18 cellular contexts compared by ENCODE assay signal in genomic region chr3:149037684-149038083, GRCh38. TPM values are rescaled to one million over a fixed set of nuclear protein-coding genes. Genes with fewer than 3 reads are reported as not detected.
DNase-seq lines count a peak whose midpoint lies in the region; ATAC-seq, FAIRE-seq and TF ChIP-seq lines count a peak whose summit lies in the region.
"Had no signal": no experiment of that assay in that cellular context is flagged by ENCODE, and none has a peak within 500 bp of the region (broad histone marks: within the 10 kb centered on the region; RNA-seq: fewer than 3 reads in every experiment).

No MANE protein-coding gene starts in this region.

- no peaks in the 10 kb centered on the region for H4K20me1 ChIP-seq in Karpas-422 (ENCODE audit: insufficient read depth, low read depth, low read length)
- no peaks in the 10 kb centered on the region for H4K20me1 ChIP-seq in K562 (replicated peaks; ENCODE audit: control insufficient read depth, insufficient read depth, low read length)
- H4K20me1 ChIP-seq in neural progenitor cell (ENCODE audit: low read depth) = no peaks in the 10 kb centered on the region

- TF ChIP-seq POLR2A in K562 (conservative IDR thresholded peaks at IDR 0.05) (no peak), right lobe of liver (IDR thresholded peaks at IDR 0.05) (no peak)

- H3F3A ChIP-seq in neural progenitor cell (ENCODE audit: low read depth) = no peaks in the 10 kb centered on the region

- H2AFZ ChIP-seq in Karpas-422 (ENCODE audit: low read length) (no peak overlapping the region), K562 (ENCODE audit: low read depth, low read length) (no peak overlapping the region), neural progenitor cell (replicated peaks) (no peak overlapping the region)
- H2AFZ ChIP-seq: GM23338 had no signal

- no peak overlapping the region for H3K4me3 ChIP-seq in Karpas-422 (ENCODE audit: low read length)
- no peak overlapping the region for H3K4me3 ChIP-seq in K562
- no peak overlapping the region for H3K4me3 ChIP-seq in right lobe of liver
- H3K4me3 ChIP-seq in neural progenitor cell = no peak overlapping the region
- H3K4me3 ChIP-seq: GM23338 had no signal

- CTCF ChIA-PET in K562 (lab: Yijun Ruan, JAX; ENCODE audit: low intra/inter-chr PET ratio) = no interaction called here

- peaks cover 2% of the 10 kb centered on the region for H3K27me3 Mint-ChIP-seq in neural progenitor cell (ENCODE audit: insufficient read depth, low read depth)
- H3K27me3 Mint-ChIP-seq: CD4-positive, CD25-positive, alpha-beta regulatory T cell; IgD-negative memory B cell had no signal

- H3K27ac ChIP-seq in Karpas-422 (ENCODE audit: low read length) (no peak overlapping the region), K562 (ENCODE audit: extremely low read depth, low read depth, low read length) (no peak overlapping the region), right lobe of liver (peak overlapping the region in 2 of 3 donors; percentile 22 to 70), neural progenitor cell (no peak overlapping the region)
- H3K27ac ChIP-seq: HL-60 had no signal

- H3K36me3 ChIP-seq in Karpas-422 (ENCODE audit: insufficient read depth, low read length) = peaks cover 60% of the 10 kb centered on the region; the same call in 1 of the 2 replicates
- H3K36me3 ChIP-seq in K562 (ENCODE audit: control insufficient read depth, insufficient read depth, low read length) = peaks cover 74% of the 10 kb centered on the region
- H3K36me3 ChIP-seq in right lobe of liver = no peaks in the 10 kb centered on the region
- peaks cover 28% of the 10 kb centered on the region for H3K36me3 ChIP-seq in neural progenitor cell

- TF ChIP-seq EP300 in K562 (IDR thresholded peaks at IDR 0.05; ENCODE audit: low read length) = no peak

- no peak overlapping the region for H3K4me3 Mint-ChIP-seq in neural progenitor cell
- H3K4me3 Mint-ChIP-seq: CD4-positive, CD25-positive, alpha-beta regulatory T cell; GM23338; IgD-negative memory B cell had no signal

- peaks cover 7% of the 10 kb centered on the region; the same call in 1 of the 2 replicates for H3K79me2 ChIP-seq in Karpas-422 (ENCODE audit: low read length)
- no peaks in the 10 kb centered on the region for H3K79me2 ChIP-seq in K562 (ENCODE audit: control insufficient read depth, insufficient read depth, low read length)
- no peaks in the 10 kb centered on the region for H3K79me2 ChIP-seq in neural progenitor cell (ENCODE audit: low read depth)

- H3K4me2 ChIP-seq in Karpas-422 (ENCODE audit: low read depth, low read length, poor library complexity, severe bottlenecking) (no peak overlapping the region), K562 (ENCODE audit: insufficient read depth, low read length) (no peak overlapping the region), neural progenitor cell (no peak overlapping the region)
- H3K4me2 ChIP-seq: GM23338 had no signal

- peak; percentile 42 for FAIRE-seq in K562 (lab: Jason Lieb, UNC)
- FAIRE-seq: D721Med, G401.6, GM12892, GM18507, H54 had no signal

- no peak for TF ChIP-seq RAD21 in K562 (CRISPR knock-in tag; conservative IDR thresholded peaks at IDR 0.05 in 1 of 2, IDR thresholded peaks at IDR 0.05 in 1 of 2)

- H3K27ac Mint-ChIP-seq in neural progenitor cell = no peak overlapping the region
- H3K27ac Mint-ChIP-seq: IgD-negative memory B cell had no signal

- 96% methylated on average over 4 of the region's 4 CpGs for WGBS in K562 (ENCODE audit: insufficient coverage, low coverage, missing lambda C conversion rate)
- 47% methylated on average over 4 of the region's 4 CpGs for WGBS in right lobe of liver (ENCODE audit: insufficient coverage, low coverage, low lambda C conversion rate, missing lambda C conversion rate)

- no peak for TF ChIP-seq CTCF in K562 (IDR thresholded peaks at IDR 0.05 in 2 of 3, conservative IDR thresholded peaks at IDR 0.05 in 1 of 3; ENCODE audit: insufficient read depth in 2 of 3, low read depth in 1 of 3, low read length in 3 of 3)
- no peak for TF ChIP-seq CTCF in right lobe of liver (IDR thresholded peaks at IDR 0.05)
- TF ChIP-seq CTCF in neural progenitor cell (IDR thresholded peaks at IDR 0.05) = no peak

- H3K9me2 ChIP-seq in Karpas-422 (replicated peaks; ENCODE audit: insufficient read depth, low read length) = no peaks in the 10 kb centered on the region

- peak; percentile 39 for DNase-seq in Karpas-422
- no peak for DNase-seq in K562 (ENCODE audit: extremely low read depth in 1 of 4, low spot score in 3 of 4)
- DNase-seq in right lobe of liver = no peak
- no peak for DNase-seq in neural progenitor cell (ENCODE audit: low spot score)
- no peak for DNase-seq in NCI-H1436 (lab: John Stamatoyannopoulos, UW)
- DNase-seq: BE2C; Caco-2; CD4-positive, CD25-positive, alpha-beta regulatory T cell; HCEC 1CT had no signal

- H3K4me1 ChIP-seq in Karpas-422 (ENCODE audit: low read length) (no peaks in the 10 kb centered on the region), K562 (replicated peaks in 1 of 2; ENCODE audit: control insufficient read depth in 2 of 2, insufficient read depth in 2 of 2, low read length in 2 of 2) (no peaks in the 10 kb centered on the region), right lobe of liver (peaks cover 0 to 13% (median 5%) of the 10 kb centered on the region in 4 donors), neural progenitor cell (no peaks in the 10 kb centered on the region)
- H3K4me1 ChIP-seq: BE2C, Caco-2 had no signal

- H3K4me1 Mint-ChIP-seq in neural progenitor cell = no peaks in the 10 kb centered on the region
- H3K4me1 Mint-ChIP-seq: GM23338 had no signal

- H3K27me3 ChIP-seq in Karpas-422 (ENCODE audit: low read length) (no peaks in the 10 kb centered on the region), K562 (ENCODE audit: control insufficient read depth in 2 of 2, insufficient read depth in 2 of 2, low read length in 2 of 2) (no peaks in the 10 kb centered on the region), right lobe of liver (no peaks in the 10 kb centered on the region), neural progenitor cell (no peaks in the 10 kb centered on the region)
- H3K27me3 ChIP-seq: BE2C had no signal

- H3K9ac ChIP-seq in Karpas-422 (ENCODE audit: low read length) (no peak overlapping the region), K562 (ENCODE audit: insufficient read depth in 1 of 2, low read depth in 2 of 2, low read length in 2 of 2) (no peak overlapping the region), neural progenitor cell (no peak overlapping the region)

- intact Hi-C loops in K562 (cut with micrococcal nuclease) (no loop called here), right lobe of liver (cut with DNase I) (no loop called here)

- H3K36me3 Mint-ChIP-seq in neural progenitor cell = peaks cover 24% of the 10 kb centered on the region

- BruUV-seq in K562 (replicated peaks; lab: Mats Ljungman, UMichigan) = no TSS peak

- H3K9me1 ChIP-seq in K562 (ENCODE audit: control insufficient read depth, insufficient read depth, low read length) = no peaks in the 10 kb centered on the region

- no peaks in the 10 kb centered on the region for H3K9me3 ChIP-seq in Karpas-422 (ENCODE audit: low read length)
- H3K9me3 ChIP-seq in K562 (replicated peaks; ENCODE audit: control insufficient read depth, insufficient read depth, low read depth, low read length) = no peaks in the 10 kb centered on the region
- no peaks in the 10 kb centered on the region for H3K9me3 ChIP-seq in right lobe of liver
- H3K9me3 ChIP-seq in neural progenitor cell (ENCODE audit: low read depth) = no peaks in the 10 kb centered on the region
- H3K9me3 ChIP-seq: BE2C, Caco-2 had no signal

- ATAC-seq in K562 (no peak), right lobe of liver (peak; percentile 95 to 97 (median 96)), HG02678 (IDR thresholded peaks at IDR 0.05; ENCODE audit: unreplicated experiment) (no peak)
- ATAC-seq: GM23338 had no signal

- in situ Hi-C loops in K562 (cut with MboI) = no loop called here

- POLR2A ChIA-PET in K562 (lab: Yijun Ruan, JAX) = interaction anchor here (1.0 to 1.6 kb wide), 2 partner anchors 10 to 12 kb away, joined by 3 read pairs; no protein-coding TSS in a partner anchor

- no peaks in the 10 kb centered on the region for H3K9me3 Mint-ChIP-seq in neural progenitor cell
- H3K9me3 Mint-ChIP-seq: CD4-positive, CD25-positive, alpha-beta regulatory T cell; GM23338; IgD-negative memory B cell had no signal

RNA-seq across cellular contexts. Expression of gene GYG1, which starts 46.3 kb away (rescaled TPM):
- 8.4 and 18.9 TPM in 2 replicates for total RNA-seq in Karpas-422 (2014; rRNA removed; shearing (Covaris generic); ENCODE audit: low replicate concordance)
- total RNA-seq in K562 (2011; cell fraction: chromatin; rRNA removed; ENCODE audit: low replicate concordance) = 7.8 and 12.5 TPM in 2 replicates
- 7.5 and 10.7 TPM in 2 replicates for total RNA-seq in K562 (2011; cell fraction: nucleolus; rRNA removed)
- total RNA-seq in K562 (2011; cell fraction: nucleoplasm; rRNA removed) = 10.3 and 13.1 TPM in 2 replicates
- total RNA-seq in K562 (2014; rRNA removed) (15.1 and 15.7 TPM in 2 replicates), K562 (2014; rRNA removed; fragmentation: Illumina TruSeq; extraction: Trizol) (26.1 and 29.5 TPM in 2 replicates), K562 (2015; rRNA removed; fragmentation: Illumina TruSeq; extraction: Trizol) (19.5 and 20.8 TPM in 2 replicates), K562 (2021) (24.6 and 26.6 TPM in 2 replicates), right lobe of liver (10 to 100 TPM in 3 of 6 experiments, 1 to 10 TPM in 3; 6.6 to 16.3 (median 10.3) TPM), neural progenitor cell (ENCODE audit: low replicate concordance) (20.7 and 22.0 TPM in 2 replicates)
- polyA plus RNA-seq in K562 (2011; rRNA removed) (17.9 and 24.3 TPM in 2 replicates), K562 (2014; fragmentation: Illumina TruSeq; extraction: Trizol) (28.6 and 28.7 TPM in 2 replicates), K562 (2014; fragmentation: Nextera tagmentation; extraction: Ambion mirVana) (10 to 100 TPM; 27.7 to 38.4 TPM), K562 (2014; rRNA removed) (14.5 and 14.6 TPM in 2 replicates)
- polyA plus RNA-seq in K562 (2011; cell fraction: cytosol; rRNA removed) = 13.6 and 13.7 TPM in 2 replicates
- polyA plus RNA-seq in K562 (2011; cell fraction: nucleus; rRNA removed) = 10.6 and 11.9 TPM in 2 replicates
- 26.7 and 33.6 TPM in 2 replicates for polyA plus RNA-seq in K562 (2012)
- 24.2 and 25.9 TPM in 2 replicates for polyA minus RNA-seq in K562 (2011; rRNA and poly(A)+ RNA removed)
- 20.3 and 24.0 TPM in 2 replicates for polyA minus RNA-seq in K562 (2011; cell fraction: cytosol; rRNA and poly(A)+ RNA removed)
- 15.1 and 16.0 TPM in 2 replicates for polyA minus RNA-seq in K562 (2011; cell fraction: nucleus; rRNA and poly(A)+ RNA removed)

RNA-seq across cellular contexts. Expression of gene HLTF, which starts 48.6 kb away (rescaled TPM):
- 53.8 and 84.9 TPM in 2 replicates for total RNA-seq in Karpas-422 (2014; rRNA removed; shearing (Covaris generic); ENCODE audit: low replicate concordance)
- 34.1 and 102 TPM in 2 replicates for total RNA-seq in K562 (2011; cell fraction: chromatin; rRNA removed; ENCODE audit: low replicate concordance)
- 12.7 and 13.9 TPM in 2 replicates for total RNA-seq in K562 (2011; cell fraction: nucleolus; rRNA removed)
- 31.1 and 43.9 TPM in 2 replicates for total RNA-seq in K562 (2011; cell fraction: nucleoplasm; rRNA removed)
- 45.9 and 52.4 TPM in 2 replicates for total RNA-seq in K562 (2014; rRNA removed)
- 82.4 and 88.6 TPM in 2 replicates for total RNA-seq in K562 (2014; rRNA removed; fragmentation: Illumina TruSeq; extraction: Trizol)
- 59.5 and 64.3 TPM in 2 replicates for total RNA-seq in K562 (2015; rRNA removed; fragmentation: Illumina TruSeq; extraction: Trizol)
- 74.4 and 76.4 TPM in 2 replicates for total RNA-seq in K562 (2021)
- polyA plus RNA-seq in K562 (2011; rRNA removed) = 35.8 and 41.5 TPM in 2 replicates
- polyA plus RNA-seq in K562 (2011; cell fraction: cytosol; rRNA removed) = 10.0 and 15.5 TPM in 2 replicates
- polyA plus RNA-seq in K562 (2011; cell fraction: nucleus; rRNA removed) = 33.1 and 38.5 TPM in 2 replicates
- polyA plus RNA-seq in K562 (2012) = 21.5 and 35.4 TPM in 2 replicates
- polyA plus RNA-seq in K562 (2014; fragmentation: Illumina TruSeq; extraction: Trizol) = 43.0 and 50.4 TPM in 2 replicates
- polyA plus RNA-seq in K562 (2014; fragmentation: Nextera tagmentation; extraction: Ambion mirVana) = 10 to 100 TPM; 35.1 to 37.3 TPM
- 40.8 and 42.4 TPM in 2 replicates for polyA plus RNA-seq in K562 (2014; rRNA removed)
- 55.0 and 66.2 TPM in 2 replicates for polyA minus RNA-seq in K562 (2011; rRNA and poly(A)+ RNA removed)
- 23.7 and 30.4 TPM in 2 replicates for polyA minus RNA-seq in K562 (2011; cell fraction: cytosol; rRNA and poly(A)+ RNA removed)
- polyA minus RNA-seq in K562 (2011; cell fraction: nucleus; rRNA and poly(A)+ RNA removed) = 29.4 and 60.6 TPM in 2 replicates
- total RNA-seq in right lobe of liver = 10 to 100 TPM; 10.5 to 14.6 (median 12.3) TPM
- 39.5 and 76.1 TPM in 2 replicates for total RNA-seq in neural progenitor cell (ENCODE audit: low replicate concordance)

Comparison
In these comparisons a context has a peak if more than half of its experiments do, and no peak if none do; other contexts are left out.
1. H3K27ac ChIP-seq: peak in right lobe of liver (2 of 3); none in Karpas-422 (single experiment), K562 (single experiment) and neural progenitor cell (single experiment).
2. ATAC-seq: peak in right lobe of liver (4 of 4); none in K562 (single experiment) and HG02678 (single experiment).